In the genomic region with DNA sequence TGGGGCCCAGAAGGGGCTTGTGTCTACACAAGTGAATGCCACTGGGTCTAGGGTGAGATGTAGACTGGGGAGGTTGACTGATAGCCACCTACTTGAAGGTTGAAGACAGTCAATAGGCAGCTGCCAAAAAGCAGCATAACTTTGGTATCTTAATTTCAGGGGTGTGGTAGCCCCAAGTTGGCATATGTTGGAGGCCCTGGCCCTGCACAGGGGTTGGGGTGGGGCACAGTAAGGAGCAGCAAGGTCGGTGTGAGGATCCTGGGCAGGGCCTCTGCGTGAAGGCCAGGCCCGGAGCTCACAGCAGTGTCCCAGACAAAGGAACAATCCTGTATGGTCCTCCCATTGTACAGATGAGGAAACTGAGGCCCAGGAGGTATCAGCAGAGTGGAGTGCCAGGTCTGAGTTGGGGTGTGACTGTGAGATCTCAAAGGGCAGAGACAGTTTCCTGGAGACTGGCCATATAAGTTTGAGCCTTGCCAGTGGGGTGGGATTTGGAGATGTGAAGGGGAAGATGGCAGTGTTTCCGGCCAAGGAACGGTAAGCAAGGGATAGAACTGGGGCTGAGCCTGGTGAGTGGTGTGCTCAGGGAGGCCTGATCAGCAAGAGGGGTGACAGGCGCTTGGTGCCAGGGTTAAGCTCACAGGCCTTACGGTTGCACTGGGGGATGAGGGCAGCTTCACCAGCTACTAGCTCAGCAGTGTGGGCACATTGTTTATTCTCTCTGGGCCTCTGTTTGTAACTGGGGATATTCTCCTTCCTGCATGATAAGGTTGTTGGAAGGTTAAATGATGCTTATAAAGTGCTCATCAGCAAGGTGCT, we compare ENCODE assay signal across 1 cellular context.
TF ChIP-seq lines count a peak whose summit lies in the region.

No MANE protein-coding gene starts in this region.

TF ChIP-seq in HepG2, 621 proteins besides CTCF, POLR2A, EP300 and RAD21:
- no peak for TF ChIP-seq ZNF138 (CRISPR knock-in tag; IDR thresholded peaks at IDR 0.05; ENCODE audit: low read depth)
- peak; percentile 55; the same call in 1 of the 2 replicates for TF ChIP-seq ZNF629 (CRISPR knock-in tag; conservative IDR thresholded peaks at IDR 0.05)
